In genomic region chr5:146390469-146390868, GRCh38 we compare ENCODE assay signal across 18 cellular contexts. TPM values are rescaled to one million over a fixed set of nuclear protein-coding genes. Genes with fewer than 3 reads are reported as not detected.
A peak's percentile ranks its signal among the peaks of the same experiment; 100 is the strongest.
DNase-seq lines count a peak whose midpoint lies in the region; TF ChIP-seq lines count a peak whose summit lies in the region.
"Had no signal": no experiment of that assay in that cellular context is flagged by ENCODE, and none has a peak within 500 bp of the region (broad histone marks: within the 10 kb centered on the region; RNA-seq: fewer than 3 reads in every experiment).

No MANE protein-coding gene starts in this region.

- H3K9ac ChIP-seq in Karpas-422 (ENCODE audit: low read length) (no peak overlapping the region), neural progenitor cell (no peak overlapping the region)

- H3K27me3 ChIP-seq in Karpas-422 (ENCODE audit: low read length) (no peaks in the 10 kb centered on the region), brain microvascular endothelial cell (replicated peaks) (peaks cover 2% of the 10 kb centered on the region), neural progenitor cell (peaks cover 23% of the 10 kb centered on the region), adrenal gland (no peaks in the 10 kb centered on the region)
- H3K27me3 ChIP-seq: colonic mucosa had no signal

- no peaks in the 10 kb centered on the region for H3K9me2 ChIP-seq in Karpas-422 (replicated peaks; ENCODE audit: insufficient read depth, low read length)

- H3K9me3 Mint-ChIP-seq in neural progenitor cell = no peaks in the 10 kb centered on the region
- H3K9me3 Mint-ChIP-seq: neural crest cell; T-helper 2 cell treated with Interferon-gamma antibody and Interleukin-4, amounts not matched to agents 5 μg/mL and 100 μg/mL, for 36 hours had no signal

- H3K4me1 Mint-ChIP-seq in neural progenitor cell = no peaks in the 10 kb centered on the region
- H3K4me1 Mint-ChIP-seq: activated CD8-positive, alpha-beta memory T cell treated with anti-CD3 and anti-CD28 coated beads, Interleukin-2, amount 10 ng/mL, durations not matched to agents 7 days and 5 days; neural crest cell had no signal

- H3K27ac Mint-ChIP-seq in neural progenitor cell = no peak overlapping the region
- H3K27ac Mint-ChIP-seq: activated CD8-positive, alpha-beta memory T cell treated with anti-CD3 and anti-CD28 coated beads, Interleukin-2, amount 10 ng/mL, durations not matched to agents 7 days and 5 days; activated naive CD8-positive, alpha-beta T cell; T-helper 2 cell treated with Interferon-gamma antibody and Interleukin-4, amounts not matched to agents 5 μg/mL and 100 μg/mL, for 36 hours had no signal

- WGBS in adrenal gland, 4 donors = 29 to 58% (median 37%) methylated on average over 2 of the region's 2 CpGs

- H3F3A ChIP-seq in neural progenitor cell (ENCODE audit: low read depth) = no peaks in the 10 kb centered on the region

- H3K4me3 Mint-ChIP-seq in neural progenitor cell = no peak overlapping the region
- H3K4me3 Mint-ChIP-seq: activated CD8-positive, alpha-beta memory T cell treated with anti-CD3 and anti-CD28 coated beads, Interleukin-2, amount 10 ng/mL, durations not matched to agents 7 days and 5 days; activated naive CD8-positive, alpha-beta T cell; neural crest cell; T-helper 2 cell treated with Interferon-gamma antibody and Interleukin-4, amounts not matched to agents 5 μg/mL and 100 μg/mL, for 36 hours had no signal

- H3K79me2 ChIP-seq in Karpas-422 (ENCODE audit: low read length) = no peaks in the 10 kb centered on the region
- H3K79me2 ChIP-seq in neural progenitor cell (ENCODE audit: low read depth) = no peaks in the 10 kb centered on the region

- peaks cover 2% of the 10 kb centered on the region for H3K27me3 Mint-ChIP-seq in neural progenitor cell (ENCODE audit: insufficient read depth, low read depth)

- H2AFZ ChIP-seq in Karpas-422 (ENCODE audit: low read length) (no peak overlapping the region), neural progenitor cell (replicated peaks) (no peak overlapping the region)

- H3K9me3 ChIP-seq in Karpas-422 (ENCODE audit: low read length) (no peaks in the 10 kb centered on the region), neural progenitor cell (ENCODE audit: low read depth) (no peaks in the 10 kb centered on the region), adrenal gland (replicated peaks in 1 of 3) (no peaks in the 10 kb centered on the region)
- H3K9me3 ChIP-seq: colonic mucosa, spleen, transverse colon had no signal

- DNase-seq in DMS53 (lab: John Stamatoyannopoulos, UW) (peak; percentile 5), DMS53 treated with DMSO at 0.1 percent for 48 hours (lab: John Stamatoyannopoulos, UW; ENCODE audit: unreplicated experiment) (no peak), Karpas-422 (peak; percentile 77), brain microvascular endothelial cell (no peak), neural progenitor cell (ENCODE audit: low spot score) (peak; percentile 60), NCI-H1694 treated with DMSO at 0.1 percent for 48 hours (lab: John Stamatoyannopoulos, UW) (no peak), adrenal gland (no peak)
- no peak for DNase-seq in activated CD4-positive, alpha-beta T cell treated with anti-CD3 and anti-CD28 coated beads for 1 hour
- DNase-seq: activated CD8-positive, alpha-beta memory T cell treated with anti-CD3 and anti-CD28 coated beads, Interleukin-2, amount 10 ng/mL, durations not matched to agents 7 days and 5 days; colonic mucosa; DMS79; left colon; NCI-H2081; spleen; transverse colon had no signal

- H4K20me1 ChIP-seq in Karpas-422 (ENCODE audit: insufficient read depth, low read depth, low read length) = no peaks in the 10 kb centered on the region
- H4K20me1 ChIP-seq in neural progenitor cell (ENCODE audit: low read depth) = no peaks in the 10 kb centered on the region

- H3K36me3 Mint-ChIP-seq in neural progenitor cell = no peaks in the 10 kb centered on the region
- H3K36me3 Mint-ChIP-seq: activated CD8-positive, alpha-beta memory T cell treated with anti-CD3 and anti-CD28 coated beads, Interleukin-2, amount 10 ng/mL, durations not matched to agents 7 days and 5 days; activated naive CD8-positive, alpha-beta T cell had no signal

- no peak overlapping the region for H3K27ac ChIP-seq in Karpas-422 (ENCODE audit: low read length)
- H3K27ac ChIP-seq in brain microvascular endothelial cell = no peak overlapping the region
- H3K27ac ChIP-seq in neural progenitor cell = no peak overlapping the region
- H3K27ac ChIP-seq in adrenal gland = no peak overlapping the region
- H3K27ac ChIP-seq: colonic mucosa, spleen, transverse colon had no signal

- TF ChIP-seq CTCF in brain microvascular endothelial cell (IDR thresholded peaks at IDR 0.05; ENCODE audit: low read depth, low read length, missing control alignments) (peak; percentile 54), neural progenitor cell (IDR thresholded peaks at IDR 0.05) (peak; percentile 77), adrenal gland (IDR thresholded peaks at IDR 0.05) (no peak)

- H3K4me3 ChIP-seq in Karpas-422 (ENCODE audit: low read length) (no peak overlapping the region), brain microvascular endothelial cell (ENCODE audit: low read depth, low read length) (no peak overlapping the region), neural progenitor cell (no peak overlapping the region), adrenal gland (no peak overlapping the region)
- H3K4me3 ChIP-seq: colonic mucosa, spleen, transverse colon had no signal

- H3K4me2 ChIP-seq in Karpas-422 (ENCODE audit: low read depth, low read length, poor library complexity, severe bottlenecking) = no peak overlapping the region
- H3K4me2 ChIP-seq in neural progenitor cell = no peak overlapping the region

- intact Hi-C loops in adrenal gland (cut with DNase I) = no loop called here

- H3K36me3 ChIP-seq in Karpas-422 (ENCODE audit: insufficient read depth, low read length) = no peaks in the 10 kb centered on the region
- H3K36me3 ChIP-seq in brain microvascular endothelial cell (replicated peaks) = no peaks in the 10 kb centered on the region
- no peaks in the 10 kb centered on the region for H3K36me3 ChIP-seq in neural progenitor cell
- H3K36me3 ChIP-seq in adrenal gland (replicated peaks in 1 of 2) = no peaks in the 10 kb centered on the region
- H3K36me3 ChIP-seq: colonic mucosa, spleen, transverse colon had no signal

- H3K4me1 ChIP-seq in Karpas-422 (ENCODE audit: low read length) (peaks cover 5% of the 10 kb centered on the region), neural progenitor cell (peaks cover 5% of the 10 kb centered on the region), adrenal gland (replicated peaks in 1 of 2) (no peaks in the 10 kb centered on the region)
- H3K4me1 ChIP-seq: colonic mucosa, spleen, transverse colon had no signal

- in situ Hi-C loops in brain microvascular endothelial cell (cut with HindIII; ENCODE audit: low pct_ligation_motif_present, low sequenced_read_pairs) = no loop called here

- no peak for TF ChIP-seq POLR2A in adrenal gland (IDR thresholded peaks at IDR 0.05)

RNA-seq across cellular contexts. Expression of gene POU4F3, which starts 51.8 kb away (rescaled TPM):
- not detected in 2 replicates for total RNA-seq in Karpas-422 (2014; rRNA removed; shearing (Covaris generic); ENCODE audit: low replicate concordance)
- total RNA-seq in neural progenitor cell (ENCODE audit: low replicate concordance) = 0.19 and 0.22 TPM in 2 replicates
- under 1 TPM in 1 of 8 donors, not detected in 7; 0.14 TPM for total RNA-seq in adrenal gland
- polyA plus RNA-seq in adrenal gland = not detected
- total RNA-seq: colonic mucosa, left colon, transverse colon had no signal

RNA-seq across cellular contexts. Expression of gene TCERG1, which starts 56.7 kb away (rescaled TPM):
- total RNA-seq in Karpas-422 (2014; rRNA removed; shearing (Covaris generic); ENCODE audit: low replicate concordance) = 72.9 and 144 TPM in 2 replicates
- 168 and 227 TPM in 2 replicates for total RNA-seq in neural progenitor cell (ENCODE audit: low replicate concordance)
- 10 to 100 TPM; 12.1 to 60.9 (median 34.4) TPM for total RNA-seq in adrenal gland
- polyA plus RNA-seq in adrenal gland = 10 to 100 TPM; 52.1 to 80.4 (median 62.2) TPM

Comparison
In these comparisons a context has a peak if more than half of its experiments do, and no peak if none do; other contexts are left out.
1. DNase-seq: peak in DMS53 (single experiment), Karpas-422 (single experiment) and neural progenitor cell (single experiment); none in DMS53 treated with DMSO at 0.1 percent for 48 hours (single experiment), brain microvascular endothelial cell (single experiment), NCI-H1694 treated with DMSO at 0.1 percent for 48 hours (single experiment), activated CD4-positive, alpha-beta T cell treated with anti-CD3 and anti-CD28 coated beads for 1 hour (single experiment) and adrenal gland (0 of 7).
2. CTCF ChIP-seq: peak in brain microvascular endothelial cell (single experiment) and neural progenitor cell (single experiment); none in adrenal gland (0 of 6).